ENCODE assay signal across 1 cellular context in the genomic region with DNA sequence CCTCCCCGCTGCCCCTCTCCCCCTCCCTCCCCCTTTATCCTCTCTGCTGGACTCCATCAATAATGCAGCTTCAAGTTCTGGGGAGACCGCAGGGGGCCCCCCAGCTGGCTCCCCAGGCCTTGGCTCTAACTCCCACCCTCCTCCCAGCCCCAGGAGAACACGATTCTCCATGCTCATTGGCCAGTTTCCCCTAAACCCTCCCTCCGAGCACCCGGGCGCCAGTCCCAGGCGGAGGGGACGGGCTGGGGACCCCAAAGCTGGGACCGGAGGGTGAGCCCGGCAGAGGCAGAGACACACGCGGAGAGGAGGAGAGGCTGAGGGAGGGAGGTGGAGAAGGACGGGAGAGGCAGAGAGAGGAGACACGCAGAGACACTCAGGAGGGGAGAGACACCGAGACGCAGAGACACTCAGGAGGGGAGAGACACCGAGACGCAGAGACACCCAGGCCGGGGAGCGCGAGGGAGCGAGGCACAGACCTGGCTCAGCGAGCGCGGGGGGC.
TF ChIP-seq lines count a peak whose summit lies in the region.

A gene (plus strand): TSS at position 282 of the 499 bp plus-strand sequence. CDS start 441 bp downstream, outside the sequence.

TF ChIP-seq in IMR-90, 13 proteins besides CTCF, POLR2A, EP300 and RAD21 (continued from another document):
- TF ChIP-seq, protein P1, sequence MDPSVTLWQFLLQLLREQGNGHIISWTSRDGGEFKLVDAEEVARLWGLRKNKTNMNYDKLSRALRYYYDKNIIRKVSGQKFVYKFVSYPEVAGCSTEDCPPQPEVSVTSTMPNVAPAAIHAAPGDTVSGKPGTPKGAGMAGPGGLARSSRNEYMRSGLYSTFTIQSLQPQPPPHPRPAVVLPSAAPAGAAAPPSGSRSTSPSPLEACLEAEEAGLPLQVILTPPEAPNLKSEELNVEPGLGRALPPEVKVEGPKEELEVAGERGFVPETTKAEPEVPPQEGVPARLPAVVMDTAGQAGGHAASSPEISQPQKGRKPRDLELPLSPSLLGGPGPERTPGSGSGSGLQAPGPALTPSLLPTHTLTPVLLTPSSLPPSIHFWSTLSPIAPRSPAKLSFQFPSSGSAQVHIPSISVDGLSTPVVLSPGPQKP (IDR thresholded peaks at IDR 0.05; ENCODE audit: borderline replicate concordance, low read depth, low read length): no peak
TF ChIP-seq in IMR-90: peak in this region for 0.
